In genomic region chr10:115572740-115573455, GRCh38 we compare ENCODE assay signal across 11 cellular contexts.
DNase-seq lines count a peak whose midpoint lies in the region; ATAC-seq and TF ChIP-seq lines count a peak whose summit lies in the region.
"Had no signal": no experiment of that assay in that cellular context is flagged by ENCODE, and none has a peak within 500 bp of the region (broad histone marks: within the 10 kb centered on the region; RNA-seq: fewer than 3 reads in every experiment).

No MANE protein-coding gene starts in this region.

- H2AFZ ChIP-seq in PC-9: no peak overlapping the region

- POLR2A ChIA-PET in PC-9 (lab: Charles Lee; ENCODE audit: unreplicated experiment): no interaction called here

- no peaks in the 10 kb centered on the region for H3K4me1 ChIP-seq in PC-9 (replicated peaks; ENCODE audit: insufficient read depth)

- H3K9me2 ChIP-seq in PC-9 (ENCODE audit: insufficient read depth): no peaks in the 10 kb centered on the region

- no peaks in the 10 kb centered on the region for H3K36me3 ChIP-seq in H7 (replicated peaks; ENCODE audit: control insufficient read depth, insufficient read depth, low read length)
- no peaks in the 10 kb centered on the region for H3K36me3 ChIP-seq in PC-9 (ENCODE audit: low read depth)

- H3F3A ChIP-seq in PC-9 (ENCODE audit: insufficient read depth, low read depth): no peaks in the 10 kb centered on the region

- no peak overlapping the region for H3K4me3 ChIP-seq in H7 (ENCODE audit: insufficient read depth, low read depth, low read length)
- H3K4me3 ChIP-seq in PC-9: no peak overlapping the region

- CTCF ChIA-PET in PC-9 (lab: Charles Lee): no interaction called here

- BruUV-seq in PC-9 (replicated peaks; lab: Mats Ljungman, UMichigan): no TSS peak

- no peak for ATAC-seq in GM21515 (IDR thresholded peaks at IDR 0.05; ENCODE audit: unreplicated experiment)

- TF ChIP-seq CTCF in C4-2B (conservative IDR thresholded peaks at IDR 0.05) (peak; percentile 77), PC-9 (conservative IDR thresholded peaks at IDR 0.05) (peak; percentile 32; the same call in 1 of the 2 replicates)

- H3K27ac ChIP-seq in C4-2B: no peak overlapping the region
- no peak overlapping the region for H3K27ac ChIP-seq in PC-9

- DNase-seq in H7: peak; percentile 9
- DNase-seq in PC-9: no peak
- peak; percentile 56 for DNase-seq in iPS-NIHi11 (ENCODE audit: low spot score)
- no peak for DNase-seq in NCI-H2107 (lab: John Stamatoyannopoulos, UW)
- DNase-seq in CD1c-positive myeloid dendritic cell (ENCODE audit: extremely low spot score): no peak
- DNase-seq in COR-L47 (lab: John Stamatoyannopoulos, UW): no peak
- DNase-seq: activated CD4-positive, alpha-beta T cell treated with anti-CD3 and anti-CD28 coated beads for 1 hour; activated naive CD8-positive, alpha-beta T cell treated with anti-CD3 and anti-CD28 coated beads, Interleukin-2, amount 10 ng/mL, durations not matched to agents 7 days and 5 days; erythroblast had no signal

- no peak overlapping the region for H3K4me2 ChIP-seq in PC-9

- H3K9me3 ChIP-seq in PC-9 (ENCODE audit: insufficient read depth, low read depth): no peaks in the 10 kb centered on the region

- H3K27me3 ChIP-seq in H7 (ENCODE audit: control insufficient read depth, insufficient read depth, low read length) (no peaks in the 10 kb centered on the region), PC-9 (ENCODE audit: insufficient read depth, low read depth) (no peaks in the 10 kb centered on the region)

- intact Hi-C loops in PC-9 (cut with micrococcal nuclease; ENCODE audit: unreplicated experiment): loop anchor here (10.0 kb wide), 1 partner anchor 698 kb away; no protein-coding TSS in a partner anchor

- no peaks in the 10 kb centered on the region for H4K20me1 ChIP-seq in PC-9 (ENCODE audit: insufficient read depth)

- H3K79me2 ChIP-seq in PC-9 (ENCODE audit: low read depth): no peaks in the 10 kb centered on the region

Comparison
In these comparisons a context has a peak if more than half of its experiments do, and no peak if none do; other contexts are left out.
1. DNase-seq: peak in H7 (single experiment) and iPS-NIHi11 (single experiment); none in PC-9 (0 of 2), NCI-H2107 (single experiment), CD1c-positive myeloid dendritic cell (single experiment) and COR-L47 (single experiment).